ENCODE assay signal across 8 cellular contexts in the genomic region with DNA sequence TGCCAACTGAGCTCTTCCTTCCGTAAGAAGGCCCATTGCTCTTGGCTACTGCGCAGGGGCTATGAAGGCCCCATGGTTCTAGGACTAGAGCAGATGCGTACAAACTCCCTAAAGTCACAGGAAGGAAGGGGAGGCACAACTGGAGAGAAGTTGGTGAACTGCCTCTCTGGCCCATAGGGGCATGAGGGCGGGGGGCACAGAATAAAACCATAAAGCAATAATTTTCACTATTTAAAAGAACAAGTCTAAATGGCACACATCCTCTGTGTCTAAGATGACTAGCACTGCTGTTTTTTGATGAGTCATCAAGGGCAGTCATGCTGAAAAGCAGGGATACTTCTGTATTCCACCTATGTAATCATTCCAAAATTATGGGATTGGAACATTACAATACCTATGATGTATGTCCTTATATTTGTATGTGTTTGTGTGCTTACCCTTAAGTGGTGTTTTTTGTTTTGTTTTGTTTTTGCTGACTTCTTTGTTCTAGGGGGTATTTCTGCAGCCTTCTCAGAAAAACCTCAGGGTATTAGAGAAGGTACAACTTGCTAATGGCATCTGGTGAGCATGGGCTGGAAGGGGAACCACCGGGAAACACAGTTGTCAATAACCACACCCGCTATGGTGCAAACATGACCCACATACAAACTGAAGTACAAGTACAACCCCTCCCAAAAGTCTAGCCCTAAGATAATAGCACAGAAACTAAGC. TPM values are rescaled to one million over a fixed set of nuclear protein-coding genes. Genes with fewer than 3 reads are reported as not detected.
DNase-seq lines count a peak whose midpoint lies in the region; ATAC-seq, FAIRE-seq and TF ChIP-seq lines count a peak whose summit lies in the region.

No MANE protein-coding gene starts in this region.

- H3K27ac ChIP-seq in A549 (peak overlapping the region; percentile 96 to 97), SU-DHL-6 (ENCODE audit: low read depth, low read length) (peak overlapping the region; percentile 75), colonic mucosa (peak overlapping the region; percentile 90)

- H3K27me3 Mint-ChIP-seq in natural killer cell treated with Interleukin-12 subunit alpha and Interleukin-12 subunit beta and Interleukin-15 and Interleukin-18, amount 100 ng/mL, for 72 hours, result no peaks in the 10 kb centered on the region

- no peaks in the 10 kb centered on the region for H3K9me3 Mint-ChIP-seq in natural killer cell treated with Interleukin-12 subunit alpha and Interleukin-12 subunit beta and Interleukin-15 and Interleukin-18, amount 100 ng/mL, for 72 hours

- intact Hi-C loops in colonic mucosa (cut with DNase I), result no loop called here

- no peak for TF ChIP-seq RAD21 in A549 (conservative IDR thresholded peaks at IDR 0.05 in 1 of 2, IDR thresholded peaks at IDR 0.05 in 1 of 2)

- FAIRE-seq in A549 (lab: Jason Lieb, UNC) (no peak), GM18507 (lab: Jason Lieb, UNC) (peak; percentile 76)

- no peak overlapping the region for H2AFZ ChIP-seq in SU-DHL-6 (ENCODE audit: low read depth, low read length, severe bottlenecking)

- H3K4me3 ChIP-seq in A549, result peak overlapping the region; percentile 13; the same call in 1 of the 3 replicates
- no peak overlapping the region for H3K4me3 ChIP-seq in SU-DHL-6 (ENCODE audit: insufficient read depth, low read length, poor library complexity, severe bottlenecking)
- no peak overlapping the region for H3K4me3 ChIP-seq in colonic mucosa

- ATAC-seq in A549, result peak in 1 of 2 experiments; percentile 12; a peak in 2 of 6 replicates
- ATAC-seq in HG03175 (IDR thresholded peaks at IDR 0.05; ENCODE audit: unreplicated experiment), result peak; percentile 58
- ATAC-seq in natural killer cell treated with Interleukin-12 subunit alpha and Interleukin-12 subunit beta and Interleukin-15 and Interleukin-18, amount 100 ng/mL, for 72 hours, result peak; percentile 90

- H3K9me3 ChIP-seq in A549, result no peaks in the 10 kb centered on the region
- no peaks in the 10 kb centered on the region for H3K9me3 ChIP-seq in SU-DHL-6 (ENCODE audit: insufficient read depth, low read length)
- H3K9me3 ChIP-seq in colonic mucosa, result no peaks in the 10 kb centered on the region

- H3K9ac ChIP-seq in SU-DHL-6 (ENCODE audit: low read length), result peak overlapping the region; percentile 22; the same call in 1 of the 2 replicates
- H3K9ac ChIP-seq in colonic mucosa (ENCODE audit: low read depth in 2 of 2, low read length in 2 of 2), result peak overlapping the region in 1 of 2 donors; percentile 65

- TF ChIP-seq CTCF in A549 (IDR thresholded peaks at IDR 0.05), result no peak
- no peak for TF ChIP-seq CTCF in SU-DHL-6 (IDR thresholded peaks at IDR 0.05; ENCODE audit: insufficient read depth, low read length, poor library complexity, severe bottlenecking)
- TF ChIP-seq CTCF in colonic mucosa (IDR thresholded peaks at IDR 0.05), result no peak

- H3K4me1 Mint-ChIP-seq in natural killer cell treated with Interleukin-12 subunit alpha and Interleukin-12 subunit beta and Interleukin-15 and Interleukin-18, amount 100 ng/mL, for 72 hours (ENCODE audit: low read depth in 2 of 2), result peaks cover 82 to 87% of the 10 kb centered on the region in 2 donors

- TF ChIP-seq EP300 in A549 (IDR thresholded peaks at IDR 0.05), result no peak

- TF ChIP-seq POLR2A in A549 (IDR thresholded peaks at IDR 0.05; ENCODE audit: low read length), result no peak

- 29% methylated on average over 6 of the region's 6 CpGs for WGBS in A549 (ENCODE audit: missing lambda C conversion rate)

- H4K20me1 ChIP-seq in SU-DHL-6 (ENCODE audit: low read depth, low read length), result 0 out of 2 replicates have a peak, but pooled peaks cover 3% of the 10 kb centered on the region

- peaks cover 99% of the 10 kb centered on the region for H3K79me2 ChIP-seq in SU-DHL-6 (ENCODE audit: insufficient read depth, low read length)

- H3K36me3 Mint-ChIP-seq in natural killer cell treated with Interleukin-12 subunit alpha and Interleukin-12 subunit beta and Interleukin-15 and Interleukin-18, amount 100 ng/mL, for 72 hours, result no peaks in the 10 kb centered on the region

- H3K4me2 ChIP-seq in A549, result peak overlapping the region; percentile 97
- peak overlapping the region; percentile 50 for H3K4me2 ChIP-seq in SU-DHL-6 (ENCODE audit: low read depth, low read length, poor library complexity, severe bottlenecking)

- POLR2A ChIA-PET in A549 (lab: Yijun Ruan, JAX), result interaction anchor here (0.5 to 1.9 kb wide), 3 partner anchors 12 to 136 kb away, joined by 3 to 8 read pairs (median 5); a partner anchor contains a TSS

- CTCF ChIA-PET in A549 (lab: Yijun Ruan, JAX), result interaction anchor here (1.1 to 3.5 kb wide), 8 partner anchors 7 to 169 kb away, joined by 3 to 16 read pairs (median 10); no protein-coding TSS in a partner anchor

- no peaks in the 10 kb centered on the region for H3K9me2 ChIP-seq in SU-DHL-6 (replicated peaks; ENCODE audit: insufficient read depth, low read length)

- H3K4me3 Mint-ChIP-seq in natural killer cell treated with Interleukin-12 subunit alpha and Interleukin-12 subunit beta and Interleukin-15 and Interleukin-18, amount 100 ng/mL, for 72 hours, result peak overlapping the region; percentile 82

- H3K27me3 ChIP-seq in SU-DHL-6 (ENCODE audit: low read length) (no peaks in the 10 kb centered on the region), colonic mucosa (no peaks in the 10 kb centered on the region)

- H3K36me3 ChIP-seq in SU-DHL-6 (ENCODE audit: low read length), result no peaks in the 10 kb centered on the region
- no peaks in the 10 kb centered on the region for H3K36me3 ChIP-seq in colonic mucosa

- DNase-seq in A549 (ENCODE audit: low read depth in 1 of 2, low spot score in 1 of 2) (peak; percentile 53 to 66), GM18507 (ENCODE audit: extremely low spot score, insufficient read length, low read depth) (no peak), colonic mucosa (peak; percentile 60), NAMALWA (ENCODE audit: low spot score) (no peak), GOT3 (lab: John Stamatoyannopoulos, UW) (no peak)
- DNase-seq in natural killer cell treated with Interleukin-12 subunit alpha and Interleukin-12 subunit beta and Interleukin-15 and Interleukin-18, amount 100 ng/mL, for 72 hours (ENCODE audit: low spot score), result peak; percentile 92

- peaks cover 55% of the 10 kb centered on the region for H3F3A ChIP-seq in SU-DHL-6 (ENCODE audit: insufficient read depth)

- peaks cover 97% of the 10 kb centered on the region for H3K4me1 ChIP-seq in A549
- H3K4me1 ChIP-seq in colonic mucosa, result peaks cover 28% of the 10 kb centered on the region

- peak overlapping the region; percentile 95 to 97 for H3K27ac Mint-ChIP-seq in natural killer cell treated with Interleukin-12 subunit alpha and Interleukin-12 subunit beta and Interleukin-15 and Interleukin-18, amount 100 ng/mL, for 72 hours

TF ChIP-seq in A549, 52 proteins besides CTCF, POLR2A, EP300 and RAD21:
- TF ChIP-seq MAFK (IDR thresholded peaks at IDR 0.05; ENCODE audit: partially characterized antibody), result peak; percentile 99
- no peak for TF ChIP-seq GATA3 (IDR thresholded peaks at IDR 0.05; ENCODE audit: borderline replicate concordance)
- no peak for TF ChIP-seq HOXB5 (CRISPR knock-in tag; IDR thresholded peaks at IDR 0.05)
- peak; percentile 95 for TF ChIP-seq NFE2L2 (conservative IDR thresholded peaks at IDR 0.05; ENCODE audit: low read length)
- 0 out of 2 replicates have a peak, but pooled peaks have one; percentile 44 for TF ChIP-seq FOXS1 (CRISPR knock-in tag; IDR thresholded peaks at IDR 0.05)
- TF ChIP-seq FOSL2 (IDR thresholded peaks at IDR 0.05), result peak; percentile 68
- peak; percentile 97 for TF ChIP-seq FOSL2 (CRISPR knock-in tag; IDR thresholded peaks at IDR 0.05)
- 0 out of 2 replicates have a peak, but pooled peaks have one; percentile 31 for TF ChIP-seq JUNB (IDR thresholded peaks at IDR 0.05)

RNA-seq across cellular contexts. Expression of a gene that starts 36.9 kb away (rescaled TPM):
- polyA plus RNA-seq in A549 (2011; rRNA removed) (82.8 and 88.7 TPM in 2 replicates), A549 (2017; fragmentation: RNase III; extraction: RNeasy Plus Mini Kit Qiagen cat#74134 plus additional on column Dnase treatment) (68.1 to 84.0 TPM (median 81.5 TPM) in 3 replicates)
- 39.0 and 48.5 TPM in 2 replicates for polyA plus RNA-seq in A549 (2012; cell fraction: cytosol; rRNA removed)
- 23.2 and 34.8 TPM in 2 replicates for polyA plus RNA-seq in A549 (2012; cell fraction: nucleus; rRNA removed)
- polyA minus RNA-seq in A549 (2011; rRNA and poly(A)+ RNA removed), result 66.0 and 68.4 TPM in 2 replicates
- total RNA-seq in colonic mucosa, result 10 to 100 TPM; 34.5 to 56.2 TPM
- total RNA-seq in natural killer cell treated with Interleukin-12 subunit alpha and Interleukin-12 subunit beta and Interleukin-15 and Interleukin-18, amount 100 ng/mL, for 72 hours, result 10 to 100 TPM; 62.1 to 74.9 TPM

Comparison
In these comparisons a context has a peak if more than half of its experiments do, and no peak if none do; other contexts are left out.
1. DNase-seq: peak in A549 (2 of 2), colonic mucosa (single experiment) and natural killer cell treated with Interleukin-12 subunit alpha and Interleukin-12 subunit beta and Interleukin-15 and Interleukin-18, amount 100 ng/mL, for 72 hours (single experiment); none in GM18507 (single experiment), NAMALWA (single experiment) and GOT3 (single experiment).
2. Peak in every context shown above with its lines, with median percentiles within 50 percentile points of each other: H3K27ac ChIP-seq.